In the genomic region with DNA sequence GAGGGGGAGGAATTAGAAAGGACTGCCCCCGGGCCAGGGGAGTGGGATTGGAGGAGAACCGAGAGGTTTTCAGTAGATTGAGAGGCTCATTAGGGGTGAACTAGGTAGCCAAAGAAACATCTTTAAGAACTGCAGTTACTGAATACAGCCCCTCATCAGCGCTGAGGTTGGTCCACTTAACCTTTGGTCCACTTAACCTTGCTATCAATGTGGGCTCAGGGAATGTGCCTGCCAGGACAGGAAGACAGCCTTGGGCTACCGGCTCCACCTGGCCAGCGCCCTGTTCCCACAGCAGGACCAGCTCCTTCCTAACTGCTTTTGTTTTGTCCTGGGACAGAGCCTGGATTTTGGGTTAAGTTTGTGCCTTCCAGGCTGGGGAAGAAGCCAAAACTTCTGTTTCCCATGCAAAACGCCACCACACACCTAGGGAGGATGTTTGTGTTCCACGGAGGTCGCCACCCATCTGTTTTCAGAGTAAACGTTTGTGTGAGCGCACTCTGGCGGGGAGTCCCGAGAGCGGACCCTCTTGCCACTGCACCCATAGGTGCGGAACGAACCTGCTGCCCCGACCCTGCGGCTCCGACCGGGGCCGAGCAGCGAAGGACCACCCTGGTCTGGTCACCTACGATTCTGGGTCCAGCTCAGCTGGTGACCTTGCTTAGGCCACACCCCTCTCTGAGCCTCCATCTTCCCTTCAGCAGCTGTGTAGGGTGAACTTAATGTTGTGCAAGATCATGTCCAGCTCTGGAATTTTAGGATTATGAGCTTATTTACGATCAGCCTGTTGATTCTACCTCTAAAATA, we compare ENCODE assay signal across 18 cellular contexts.
DNase-seq lines count a peak whose midpoint lies in the region; ATAC-seq and TF ChIP-seq lines count a peak whose summit lies in the region.
"Had no signal": no experiment of that assay in that cellular context is flagged by ENCODE, and none has a peak within 500 bp of the region (broad histone marks: within the 10 kb centered on the region; RNA-seq: fewer than 3 reads in every experiment).

No MANE protein-coding gene starts in this region.

- H3K9me3 ChIP-seq in endodermal cell (ENCODE audit: control insufficient read depth, low read length) (no peaks in the 10 kb centered on the region), upper lobe of right lung (no peaks in the 10 kb centered on the region)
- H3K9me3 ChIP-seq: A549 had no signal

- WGBS in endodermal cell (ENCODE audit: insufficient coverage in 1 of 2, insufficient read length in 1 of 2), 2 experiments = 94 to 95% methylated on average over 10 to 23 of the region's 23 CpGs

- H3K4me1 ChIP-seq in endodermal cell (ENCODE audit: control insufficient read depth, insufficient read depth, low read length) (no peaks in the 10 kb centered on the region), upper lobe of right lung (no peaks in the 10 kb centered on the region)
- H3K4me1 ChIP-seq: A549 had no signal

- H3K4me3 ChIP-seq in endodermal cell (ENCODE audit: low read length) (no peak overlapping the region), upper lobe of right lung (no peak overlapping the region)
- H3K4me3 ChIP-seq: A549 had no signal

- H3K36me3 ChIP-seq in endodermal cell (ENCODE audit: control insufficient read depth, insufficient read depth, low read length) = no peaks in the 10 kb centered on the region
- no peaks in the 10 kb centered on the region for H3K36me3 ChIP-seq in upper lobe of right lung

- H3K27me3 Mint-ChIP-seq in endodermal cell (ENCODE audit: insufficient read depth) = no peaks in the 10 kb centered on the region
- peaks cover 8% of the 10 kb centered on the region for H3K27me3 Mint-ChIP-seq in nephron progenitor cell (ENCODE audit: low read depth, poor library complexity)

- H3K27ac ChIP-seq in endodermal cell (ENCODE audit: low read depth, low read length) (no peak overlapping the region), upper lobe of right lung (no peak overlapping the region)
- H3K27ac ChIP-seq: A549, HL-60 had no signal

- H3K9me3 Mint-ChIP-seq in endodermal cell = peaks cover 3% of the 10 kb centered on the region
- H3K9me3 Mint-ChIP-seq in nephron progenitor cell = no peaks in the 10 kb centered on the region

- H3K36me3 Mint-ChIP-seq in endodermal cell (ENCODE audit: low read depth) = no peaks in the 10 kb centered on the region
- H3K36me3 Mint-ChIP-seq in nephron progenitor cell (ENCODE audit: low read depth) = peaks cover 14% of the 10 kb centered on the region

- ATAC-seq in left cardiac atrium = no peak
- no peak for ATAC-seq in Right ventricle myocardium inferior
- ATAC-seq in upper lobe of right lung = no peak
- ATAC-seq in HG03025 (IDR thresholded peaks at IDR 0.05; ENCODE audit: low FRiP score, unreplicated experiment) = no peak
- ATAC-seq: A549, SK-N-SH treated with all-trans-retinoic acid at 6 μM for 48 hours had no signal

- DNase-seq in left cardiac atrium (peak; percentile 39), Right ventricle myocardium inferior (ENCODE audit: missing footprints) (no peak), endodermal cell (peak; percentile 68), nephron progenitor cell (no peak), upper lobe of right lung (peak; percentile 49), NCI-H2107 (lab: John Stamatoyannopoulos, UW) (no peak), KG1 (lab: John Stamatoyannopoulos, UW) (no peak)
- DNase-seq: C1 segment of cervical spinal cord, KBM-7, NCI-H1417 treated with DMSO at 0.1 percent for 48 hours, NCI-H1930, NCI-H2171, NCI-H82, SHP77 had no signal

- H3K27me3 ChIP-seq in endodermal cell (ENCODE audit: control insufficient read depth, insufficient read depth, low read length, poor library complexity, severe bottlenecking) (no peaks in the 10 kb centered on the region), upper lobe of right lung (no peaks in the 10 kb centered on the region)

- H3K4me3 Mint-ChIP-seq in endodermal cell = no peak overlapping the region
- no peak overlapping the region for H3K4me3 Mint-ChIP-seq in nephron progenitor cell

- intact Hi-C loops in left cardiac atrium (cut with DNase I) = no loop called here
- intact Hi-C loops in Right ventricle myocardium inferior (cut with DNase I) = no loop called here
- intact Hi-C loops in upper lobe of right lung (cut with DNase I) = no loop called here

- H3K4me1 Mint-ChIP-seq in endodermal cell (peaks cover 3% of the 10 kb centered on the region), nephron progenitor cell (peaks cover 84% of the 10 kb centered on the region)

- TF ChIP-seq CTCF in endodermal cell (conservative IDR thresholded peaks at IDR 0.05) = peak; percentile 26
- no peak for TF ChIP-seq CTCF in nephron progenitor cell (IDR thresholded peaks at IDR 0.05)
- TF ChIP-seq CTCF in upper lobe of right lung (IDR thresholded peaks at IDR 0.05) = no peak

- H3K9ac ChIP-seq in endodermal cell (ENCODE audit: extremely low read depth, low read length, poor library complexity, severe bottlenecking) = no peak overlapping the region

- H3K27ac Mint-ChIP-seq in endodermal cell (no peak overlapping the region), nephron progenitor cell (peak overlapping the region; percentile 42)

Comparison
In these comparisons a context has a peak if more than half of its experiments do, and no peak if none do; other contexts are left out.
1. DNase-seq: peak in left cardiac atrium (single experiment), endodermal cell (single experiment) and upper lobe of right lung (single experiment); none in Right ventricle myocardium inferior (single experiment), nephron progenitor cell (single experiment), NCI-H2107 (single experiment) and KG1 (single experiment).